In genomic region chr12:40583743-40584142, GRCh38 we compare ENCODE assay signal across 26 cellular contexts.
"Had no signal": no experiment of that assay in that cellular context is flagged by ENCODE, and none has a peak within 500 bp of the region (broad histone marks: within the 10 kb centered on the region; RNA-seq: fewer than 3 reads in every experiment).

No MANE protein-coding gene starts in this region.

- H3K4me1 ChIP-seq: ascending aorta, Peyer's patch, SJSA1 had no signal

- H3K27ac ChIP-seq: ascending aorta, Peyer's patch, SJSA1 had no signal

- H3K9ac ChIP-seq: SK-N-SH had no signal

- H3K9me3 ChIP-seq: ascending aorta, MG63, SJSA1, SK-N-SH had no signal

- H3K4me2 ChIP-seq: SK-N-SH had no signal

- H3K27me3 ChIP-seq: ascending aorta, MG63, Peyer's patch, SJSA1 had no signal

- H3K36me3 ChIP-seq: ascending aorta, MG63, Peyer's patch, SJSA1 had no signal

- FAIRE-seq: TTC549 had no signal

- DNase-seq: activated CD4-positive, alpha-beta T cell treated with anti-CD3 and anti-CD28 coated beads, Interleukin-2, amount 10 ng/mL, durations not matched to agents 24 days and 14 days; activated CD4-positive, alpha-beta T cell treated with anti-CD3 and anti-CD28 coated beads, Interleukin-2, amount 50 U/mL, for 4 hours; activated CD8-positive, alpha-beta T cell treated with anti-CD3 and anti-CD28 coated beads for 36 hours; activated gamma-delta T cell; activated naive CD4-positive, alpha-beta T cell treated with Interleukin-2 at 50 U/mL for 16 hours; activated naive CD8-positive, alpha-beta T cell treated with anti-CD3 and anti-CD28 coated beads, Interleukin-2, amount 10 ng/mL, durations not matched to agents 7 days and 5 days; activated T-cell treated with anti-CD3 and anti-CD28 coated beads, Interleukin-2, amount 50 U/mL, for 1 hour; amygdala; Kasumi-1; MG63; NCI-H1105 treated with DMSO at 0.1 percent for 48 hours; NCI-H1436; NCI-H1694; NCI-H1930; NCI-H2081 treated with DMSO at 0.1 percent for 48 hours; NCI-H226; NCI-H446 treated with DMSO at 0.1 percent for 48 hours; NCI-H524; PC-3; Peyer's patch; RPMI8226; SHP77 treated with DMSO at 0.1 percent for 48 hours; SK-N-SH had no signal

- H3K4me3 ChIP-seq: ascending aorta, MG63, Peyer's patch, SJSA1 had no signal

- ATAC-seq: activated CD8-positive, alpha-beta T cell treated with anti-CD3 and anti-CD28 coated beads for 36 hours; PC-3 had no signal

- H3K9me2 ChIP-seq: SK-N-SH had no signal
